In genomic region chr6:125037826-125038225, GRCh38 we compare ENCODE assay signal across 27 cellular contexts.
"Had no signal": no experiment of that assay in that cellular context is flagged by ENCODE, and none has a peak within 500 bp of the region (broad histone marks: within the 10 kb centered on the region; RNA-seq: fewer than 3 reads in every experiment).

No MANE protein-coding gene starts in this region.

- H3K27me3 Mint-ChIP-seq: activated CD4-positive, alpha-beta T cell treated with anti-CD3 and anti-CD28 coated beads, Interleukin-2, amount 10 ng/mL, durations not matched to agents 24 days and 14 days; activated CD8-positive, alpha-beta memory T cell treated with anti-CD3 and anti-CD28 coated beads, Interleukin-2, amount 10 ng/mL, durations not matched to agents 7 days and 5 days; activated naive CD8-positive, alpha-beta T cell treated with anti-CD3 and anti-CD28 coated beads, Interleukin-2, amount 10 ng/mL, durations not matched to agents 7 days and 5 days; central memory CD8-positive, alpha-beta T cell; effector memory CD8-positive, alpha-beta T cell had no signal

- ATAC-seq: activated CD4-positive, alpha-beta T cell treated with anti-CD3 and anti-CD28 coated beads for 36 hours; activated CD8-positive, alpha-beta memory T cell treated with anti-CD3 and anti-CD28 coated beads, Interleukin-2, amount 10 ng/mL, durations not matched to agents 7 days and 5 days; activated CD8-positive, alpha-beta T cell treated with anti-CD3 and anti-CD28 coated beads, Interleukin-2, amount 10 ng/mL, durations not matched to agents 7 days and 5 days; effector memory CD8-positive, alpha-beta T cell; gastroesophageal sphincter had no signal

- H3K4me3 Mint-ChIP-seq: activated CD4-positive, alpha-beta memory T cell treated with anti-CD3 and anti-CD28 coated beads for 36 hours; activated CD4-positive, alpha-beta T cell treated with anti-CD3 and anti-CD28 coated beads for 36 hours; activated CD4-positive, alpha-beta T cell treated with anti-CD3 and anti-CD28 coated beads, Interleukin-2, amount 10 ng/mL, durations not matched to agents 24 days and 14 days; activated CD8-positive, alpha-beta memory T cell treated with anti-CD3 and anti-CD28 coated beads, Interleukin-2, amount 10 ng/mL, durations not matched to agents 7 days and 5 days; activated CD8-positive, alpha-beta T cell treated with anti-CD3 and anti-CD28 coated beads, Interleukin-2, amount 10 ng/mL, durations not matched to agents 7 days and 5 days; activated naive CD4-positive, alpha-beta T cell treated with anti-CD3 and anti-CD28 coated beads for 36 hours; activated naive CD4-positive, alpha-beta T cell treated with anti-CD3 and anti-CD28 coated beads, Interleukin-2, amount 50 U/mL, for 24 hours; activated naive CD8-positive, alpha-beta T cell treated with anti-CD3 and anti-CD28 coated beads, Interleukin-2, amount 10 ng/mL, durations not matched to agents 7 days and 5 days; activated T-helper 1 cell treated with anti-CD3 and anti-CD28 coated beads, Interleukin-12 subunit alpha, Interleukin-12 subunit beta, Interleukin-2, Interleukin-4 antibody, amounts not matched to agents 30 ng/mL and 10 ng/mL and 1 ng/mL, durations not matched to agents 14 hours and 24 hours and 36 hours; central memory CD8-positive, alpha-beta T cell; effector memory CD8-positive, alpha-beta T cell had no signal

- H3K4me1 Mint-ChIP-seq: activated CD4-positive, alpha-beta T cell treated with anti-CD3 and anti-CD28 coated beads for 36 hours; activated CD4-positive, alpha-beta T cell treated with anti-CD3 and anti-CD28 coated beads, Interleukin-2, amount 10 ng/mL, durations not matched to agents 24 days and 14 days; activated CD8-positive, alpha-beta memory T cell treated with anti-CD3 and anti-CD28 coated beads, Interleukin-2, amount 10 ng/mL, durations not matched to agents 7 days and 5 days; activated naive CD4-positive, alpha-beta T cell treated with anti-CD3 and anti-CD28 coated beads, Interleukin-2, amount 50 U/mL, for 24 hours; activated naive CD8-positive, alpha-beta T cell treated with anti-CD3 and anti-CD28 coated beads, Interleukin-2, amount 10 ng/mL, durations not matched to agents 7 days and 5 days; central memory CD8-positive, alpha-beta T cell had no signal

- H3K27ac Mint-ChIP-seq: activated CD4-positive, alpha-beta memory T cell treated with anti-CD3 and anti-CD28 coated beads for 36 hours; activated CD4-positive, alpha-beta T cell treated with anti-CD3 and anti-CD28 coated beads for 36 hours; activated CD4-positive, alpha-beta T cell treated with anti-CD3 and anti-CD28 coated beads, Interleukin-2, amount 10 ng/mL, durations not matched to agents 24 days and 14 days; activated CD8-positive, alpha-beta memory T cell treated with anti-CD3 and anti-CD28 coated beads, Interleukin-2, amount 10 ng/mL, durations not matched to agents 7 days and 5 days; activated CD8-positive, alpha-beta T cell treated with anti-CD3 and anti-CD28 coated beads, Interleukin-2, amount 10 ng/mL, durations not matched to agents 7 days and 5 days; activated naive CD4-positive, alpha-beta T cell treated with anti-CD3 and anti-CD28 coated beads for 36 hours; activated naive CD4-positive, alpha-beta T cell treated with anti-CD3 and anti-CD28 coated beads, Interleukin-2, amount 50 U/mL, for 24 hours; activated naive CD8-positive, alpha-beta T cell treated with anti-CD3 and anti-CD28 coated beads, Interleukin-2, amount 10 ng/mL, durations not matched to agents 7 days and 5 days; activated T-helper 1 cell treated with anti-CD3 and anti-CD28 coated beads, Interleukin-12 subunit alpha, Interleukin-12 subunit beta, Interleukin-2, Interleukin-4 antibody, amounts not matched to agents 30 ng/mL and 10 ng/mL and 1 ng/mL, durations not matched to agents 14 hours and 24 hours and 36 hours; activated T-helper 2 cell treated with anti-CD3 and anti-CD28 coated beads, Interferon-gamma antibody, Interleukin-2, Interleukin-4, amounts not matched to agents 10 μg/mL and 5 μg/mL and 100 μg/mL, durations not matched to agents 14 hours and 24 hours and 36 hours; effector memory CD8-positive, alpha-beta T cell had no signal

- H3K36me3 Mint-ChIP-seq: activated CD4-positive, alpha-beta memory T cell treated with anti-CD3 and anti-CD28 coated beads for 36 hours; activated CD8-positive, alpha-beta memory T cell treated with anti-CD3 and anti-CD28 coated beads, Interleukin-2, amount 10 ng/mL, durations not matched to agents 7 days and 5 days; activated naive CD4-positive, alpha-beta T cell treated with anti-CD3 and anti-CD28 coated beads, Interleukin-2, amount 50 U/mL, for 24 hours; activated naive CD8-positive, alpha-beta T cell treated with anti-CD3 and anti-CD28 coated beads, Interleukin-2, amount 10 ng/mL, durations not matched to agents 7 days and 5 days had no signal

- H3K9me3 Mint-ChIP-seq: activated CD4-positive, alpha-beta memory T cell treated with anti-CD3 and anti-CD28 coated beads for 36 hours; activated naive CD4-positive, alpha-beta T cell treated with anti-CD3 and anti-CD28 coated beads, Interleukin-2, amount 50 U/mL, for 24 hours; central memory CD8-positive, alpha-beta T cell; effector memory CD8-positive, alpha-beta T cell had no signal

- DNase-seq: activated CD4-positive, alpha-beta memory T cell treated with anti-CD3 and anti-CD28 coated beads for 36 hours; activated CD4-positive, alpha-beta T cell treated with anti-CD3 and anti-CD28 coated beads for 36 hours; activated CD4-positive, alpha-beta T cell treated with anti-CD3 and anti-CD28 coated beads, Interleukin-2, amount 10 ng/mL, durations not matched to agents 24 days and 14 days; activated CD4-positive, CD25-positive, alpha-beta regulatory T cell; activated CD4-positive, CD25-positive, alpha-beta regulatory T cell treated with anti-CD3 and anti-CD28 coated beads, Interleukin-2, amount 50 U/mL, for 72 hours; activated CD8-positive, alpha-beta memory T cell treated with anti-CD3 and anti-CD28 coated beads, Interleukin-2, amount 10 ng/mL, durations not matched to agents 7 days and 5 days; activated CD8-positive, alpha-beta memory T cell treated with anti-CD3 and anti-CD28 coated beads, Interleukin-2, amount 50 U/mL, for 4 hours; activated CD8-positive, alpha-beta T cell treated with anti-CD3 and anti-CD28 coated beads, Interleukin-2, amount 10 ng/mL, durations not matched to agents 7 days and 5 days; activated effector memory CD4-positive, alpha-beta T cell treated with anti-CD3 and anti-CD28 coated beads, Interleukin-2, amount 50 U/mL, for 16 hours; activated naive CD4-positive, alpha-beta T cell treated with anti-CD3 and anti-CD28 coated beads for 36 hours; activated naive CD8-positive, alpha-beta T cell treated with anti-CD3 and anti-CD28 coated beads, Interleukin-2, amount 10 ng/mL, durations not matched to agents 7 days and 5 days; activated T-cell treated with anti-CD3 and anti-CD28 coated beads, Interleukin-2, amount 50 U/mL, for 1 hour; activated T-cell treated with anti-CD3 and anti-CD28 coated beads, Interleukin-2, amount 50 U/mL, for 48 hours; anterior cingulate cortex; brain microvascular endothelial cell; cortex of kidney; dermis blood vessel endothelial cell; effector CD4-positive, alpha-beta T cell; effector memory CD8-positive, alpha-beta T cell; esophagus squamous epithelium; foreskin melanocyte; T-helper 2 cell had no signal
